Comparison of ENCODE assay signal across 8 cellular contexts in the genomic region with DNA sequence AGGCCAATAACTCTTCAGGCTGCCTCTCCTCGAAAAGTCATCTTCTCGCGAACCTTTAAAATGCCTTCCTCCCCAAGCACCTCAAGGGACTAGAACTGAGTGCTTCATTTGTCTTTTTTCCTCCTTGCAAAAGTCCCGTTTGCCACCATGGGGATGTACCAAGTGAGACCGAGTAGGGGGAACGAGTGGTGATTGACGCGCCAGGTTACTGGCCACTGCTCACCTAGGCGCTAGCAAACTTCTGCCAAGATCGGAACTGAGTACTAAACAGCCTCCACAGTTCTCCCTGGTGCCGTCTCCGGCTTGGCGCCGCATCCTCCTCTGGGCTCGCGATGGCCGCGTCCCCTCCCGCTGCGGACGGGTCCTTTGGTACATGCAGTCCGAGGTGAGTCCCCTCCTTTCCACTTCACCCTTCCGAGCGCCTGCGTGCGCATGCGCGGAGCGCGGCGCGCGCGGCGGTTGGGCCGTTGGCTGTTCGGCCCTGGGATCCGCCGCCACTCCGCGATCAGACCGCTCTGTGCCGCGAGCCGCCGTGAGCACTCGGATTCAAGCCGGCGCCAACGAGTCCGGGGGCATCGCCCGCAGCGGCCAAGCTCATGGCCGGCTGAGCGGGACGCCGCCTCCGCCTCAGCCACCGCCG. TPM values are rescaled to one million over a fixed set of nuclear protein-coding genes. Genes with fewer than 3 reads are reported as not detected.
DNase-seq lines count a peak whose midpoint lies in the region; ATAC-seq and TF ChIP-seq lines count a peak whose summit lies in the region.

A gene (plus strand): TSS at position 402 of the 640 bp plus-strand sequence. CDS start 4,877 bp downstream, outside the sequence.

- peaks cover 44% of the 10 kb centered on the region for H3K4me1 Mint-ChIP-seq in activated T-cell treated with anti-CD3 and anti-CD28 coated beads, Interleukin-2, amount 50 U/mL, for 24 hours (ENCODE audit: low read depth)

- peaks cover 47% of the 10 kb centered on the region for H3K79me2 ChIP-seq in PC-3 (ENCODE audit: low read length)

- DNase-seq in DMS 273 treated with DMSO at 0.1 percent for 48 hours (lab: John Stamatoyannopoulos, UW) (peak; percentile 80), HuH-7.5 (ENCODE audit: low spot score) (peak; percentile 71), PC-3 (peak; percentile 77), erythroblast (lab: John Stamatoyannopoulos, UW) (peak; percentile 85 to 90)
- peak; percentile 89 for DNase-seq in activated T-cell treated with anti-CD3 and anti-CD28 coated beads, Interleukin-2, amount 50 U/mL, for 24 hours
- peak; percentile 27 to 67 for DNase-seq in stimulated activated CD8-positive, alpha-beta memory T cell treated with anti-CD3 and anti-CD28 coated beads, Interleukin-7, amount 100 ng/mL, for 48 hours (ENCODE audit: extremely low read depth in 1 of 2, low read depth in 1 of 2)

- POLR2A ChIA-PET in PC-3 (lab: Charles Lee; ENCODE audit: unreplicated experiment), result interaction anchor here (1.3 kb wide), 2 partner anchors 15 to 18 kb away, joined by 6 to 9 read pairs; a partner anchor contains a TSS

- peak within 1 kb of the TSS; percentile 90 for H3K4me3 Mint-ChIP-seq in activated T-cell treated with anti-CD3 and anti-CD28 coated beads, Interleukin-2, amount 50 U/mL, for 24 hours

- H3K4me3 ChIP-seq in PC-3 (ENCODE audit: low read length), result peak within 1 kb of the TSS; percentile 93
- H3K4me3 ChIP-seq in muscle layer of duodenum (ENCODE audit: low read depth in 1 of 2, low read length in 2 of 2), result peak within 1 kb of the TSS; percentile 71 to 79

- H3K9me2 ChIP-seq in PC-3 (replicated peaks; ENCODE audit: low read length), result no peaks in the 10 kb centered on the region

- BruUV-seq in PC-3 (replicated peaks; lab: Mats Ljungman, UMichigan), result TSS peak; percentile 58

- H3K36me3 ChIP-seq in PC-3 (ENCODE audit: low read depth, low read length) (peaks cover 32% of the 10 kb centered on the region), muscle layer of duodenum (ENCODE audit: control insufficient read depth in 1 of 2, insufficient read depth in 2 of 2, low read length in 2 of 2) (peaks cover 9 to 20% of the 10 kb centered on the region in 2 donors)

- H3K27ac ChIP-seq in PC-3 (ENCODE audit: low read length) (peak within 1 kb of the TSS; percentile 96), muscle layer of duodenum (ENCODE audit: low read length) (peak within 1 kb of the TSS; percentile 99)

- H4K20me1 ChIP-seq in PC-3 (ENCODE audit: low read length), result peaks cover 30% of the 10 kb centered on the region

- peak; percentile 91 for TF ChIP-seq POLR2A in erythroblast (IDR thresholded peaks at IDR 0.05; ENCODE audit: low read length)

- H3K9me3 ChIP-seq in PC-3 (ENCODE audit: low read length) (no peaks in the 10 kb centered on the region), muscle layer of duodenum (ENCODE audit: control insufficient read depth in 1 of 2, low read length in 2 of 2) (no peaks in the 10 kb centered on the region)

- ATAC-seq in GM21528 (IDR thresholded peaks at IDR 0.05; ENCODE audit: low FRiP score, unreplicated experiment) (peak; percentile 45), PC-3 (peak; percentile 42)

- peak within 1 kb of the TSS; percentile 99 for H3K9ac ChIP-seq in PC-3 (ENCODE audit: low read length)

- no peak for TF ChIP-seq CTCF in PC-3 (conservative IDR thresholded peaks at IDR 0.05; ENCODE audit: low read depth, low read length)

- CTCF ChIA-PET in PC-3 (lab: Charles Lee), result interaction anchor here (1.0 kb wide), 2 partner anchors 18 to 166 kb away, joined by 3 to 7 read pairs; no protein-coding TSS in a partner anchor

- H3K27ac Mint-ChIP-seq in activated T-cell treated with anti-CD3 and anti-CD28 coated beads, Interleukin-2, amount 50 U/mL, for 24 hours, result peak within 1 kb of the TSS; percentile 99

- intact Hi-C loops in PC-3 (cut with micrococcal nuclease), result loop anchor here (1.0 to 5.0 kb wide), 2 partner anchors 15 to 94 kb away; a partner anchor contains a TSS

- peaks cover 16% of the 10 kb centered on the region for H3F3A ChIP-seq in PC-3 (ENCODE audit: low read length, unreplicated experiment)

- peak within 1 kb of the TSS; percentile 89 for H3K4me2 ChIP-seq in PC-3 (ENCODE audit: low read length)

- peaks cover 34% of the 10 kb centered on the region for H3K4me1 ChIP-seq in PC-3 (ENCODE audit: insufficient read depth, low read length)
- peaks cover 5 to 30% of the 10 kb centered on the region in 2 donors for H3K4me1 ChIP-seq in muscle layer of duodenum (ENCODE audit: control insufficient read depth in 1 of 2, insufficient read depth in 2 of 2, low read length in 2 of 2)

- no peaks in the 10 kb centered on the region for H3K27me3 Mint-ChIP-seq in activated T-cell treated with anti-CD3 and anti-CD28 coated beads, Interleukin-2, amount 50 U/mL, for 24 hours

- H3K9me3 Mint-ChIP-seq in activated T-cell treated with anti-CD3 and anti-CD28 coated beads, Interleukin-2, amount 50 U/mL, for 24 hours, result no peaks in the 10 kb centered on the region

- no peaks in the 10 kb centered on the region for H3K27me3 ChIP-seq in PC-3 (ENCODE audit: low read length)
- no peaks in the 10 kb centered on the region for H3K27me3 ChIP-seq in muscle layer of duodenum (ENCODE audit: low read depth, low read length)

- H3K36me3 Mint-ChIP-seq in activated T-cell treated with anti-CD3 and anti-CD28 coated beads, Interleukin-2, amount 50 U/mL, for 24 hours (ENCODE audit: low read depth), result peaks cover 77% of the 10 kb centered on the region

- peak within 1 kb of the TSS; percentile 91 for H2AFZ ChIP-seq in PC-3 (ENCODE audit: low read length)

RNA-seq across cellular contexts. Expression of the gene that starts here (rescaled TPM):
- 155 and 208 TPM in 2 replicates for total RNA-seq in PC-3 (2014; rRNA removed)

Comparison
In these comparisons a context has a peak if more than half of its experiments do, and no peak if none do; other contexts are left out.
1. Peak in every context shown above with its lines: DNase-seq, ATAC-seq, H3K4me3 ChIP-seq and H3K27ac ChIP-seq.